ENCODE assay signal across 21 cellular contexts in the genomic region with DNA sequence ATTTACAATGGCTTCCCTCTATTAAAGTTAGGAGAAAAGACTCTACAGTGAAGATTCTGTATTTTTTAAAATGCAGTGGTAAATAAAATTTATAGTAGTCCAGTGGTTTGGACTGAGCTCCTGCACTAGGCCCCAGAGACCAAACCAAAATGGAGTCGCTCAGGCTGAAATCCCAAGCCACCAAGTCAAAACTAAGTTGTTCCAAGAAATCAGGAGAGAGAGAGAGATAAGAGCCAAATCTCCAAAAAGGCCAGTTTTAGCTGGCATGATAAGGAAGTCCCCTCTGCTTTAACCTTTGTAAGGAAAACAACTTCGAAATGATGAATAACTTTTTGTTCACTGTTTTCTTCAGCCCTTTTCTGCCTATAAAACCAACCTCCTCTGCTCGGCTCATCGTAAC.
A peak's percentile ranks its signal among the peaks of the same experiment; 100 is the strongest.
DNase-seq lines count a peak whose midpoint lies in the region; ATAC-seq and TF ChIP-seq lines count a peak whose summit lies in the region.
"Had no signal": no experiment of that assay in that cellular context is flagged by ENCODE, and none has a peak within 500 bp of the region (broad histone marks: within the 10 kb centered on the region; RNA-seq: fewer than 3 reads in every experiment).

No MANE protein-coding gene starts in this region.

- DNase-seq in activated CD8-positive, alpha-beta T cell treated with anti-CD3 and anti-CD28 coated beads for 36 hours: no peak
- DNase-seq in activated CD8-positive, alpha-beta T cell treated with anti-CD3 and anti-CD28 coated beads, Interleukin-2, amount 10 ng/mL, durations not matched to agents 7 days and 5 days: no peak
- no peak for DNase-seq in colonic mucosa
- no peak for DNase-seq in natural killer cell treated with Interleukin-12 subunit alpha and Interleukin-12 subunit beta and Interleukin-15 and Interleukin-18, amount 100 ng/mL, for 72 hours (ENCODE audit: low spot score)
- DNase-seq in NCI-H1092 treated with DMSO at 0.1 percent for 48 hours (lab: John Stamatoyannopoulos, UW): no peak
- DNase-seq in NCI-H1930 (lab: John Stamatoyannopoulos, UW): no peak
- DNase-seq: activated gamma-delta T cell treated with Interleukin-2 at 50 U/mL for 16 hours; brain microvascular endothelial cell; dermis blood vessel endothelial cell; hypothalamus; MV-4-11; naive B cell; NCI-H2081 treated with DMSO at 0.1 percent for 48 hours; NCI-H526; stimulated activated naive B cell treated with anti-CD40 and anti-IgM and Interleukin-4, amounts not matched to agents 10 μg/mL and 1 μg/mL and 100 μg/mL, for 72 hours had no signal

- no peaks in the 10 kb centered on the region for H3F3A ChIP-seq in OCI-LY1 (ENCODE audit: insufficient read depth, low read length)

- no peaks in the 10 kb centered on the region for H3K9me2 ChIP-seq in OCI-LY1 (ENCODE audit: low read depth, low read length)

- H3K27me3 ChIP-seq in OCI-LY1 (ENCODE audit: insufficient read depth, low read length) (no peaks in the 10 kb centered on the region), colonic mucosa (no peaks in the 10 kb centered on the region)
- H3K27me3 ChIP-seq: brain microvascular endothelial cell had no signal

- no peaks in the 10 kb centered on the region for H4K20me1 ChIP-seq in OCI-LY1 (ENCODE audit: insufficient read depth, low read length)

- H3K27ac ChIP-seq in OCI-LY1 (ENCODE audit: low read depth, low read length, poor library complexity, severe bottlenecking): peak overlapping the region; percentile 30
- peak overlapping the region; percentile 62 for H3K27ac ChIP-seq in colonic mucosa
- peak overlapping the region in 16 of 21 experiments; percentile 20 to 84 (median 63) for H3K27ac ChIP-seq in skin epidermis
- H3K27ac ChIP-seq: brain microvascular endothelial cell had no signal

- POLR2A ChIA-PET in activated CD8-positive, alpha-beta T cell treated with anti-CD3 and anti-CD28 coated beads for 36 hours (lab: Charles Lee): interaction anchor here (1.0 to 1.4 kb wide), 3 partner anchors 9 to 42 kb away, joined by 3 to 7 read pairs (median 4); no protein-coding TSS in a partner anchor
- POLR2A ChIA-PET in activated CD8-positive, alpha-beta T cell treated with anti-CD3 and anti-CD28 coated beads, Interleukin-2, amount 10 ng/mL, durations not matched to agents 7 days and 5 days (lab: Charles Lee): interaction anchor here (1.0 kb wide), 2 partner anchors 10 to 41 kb away, joined by 3 read pairs; no protein-coding TSS in a partner anchor

- H3K4me1 ChIP-seq in OCI-LY1 (ENCODE audit: insufficient read depth, low read length, severe bottlenecking) (peaks cover 63% of the 10 kb centered on the region), colonic mucosa (peaks cover 21% of the 10 kb centered on the region)

- peak overlapping the region; percentile 38 for H3K27ac Mint-ChIP-seq in activated CD8-positive, alpha-beta T cell treated with anti-CD3 and anti-CD28 coated beads for 36 hours
- H3K27ac Mint-ChIP-seq in activated CD8-positive, alpha-beta T cell treated with anti-CD3 and anti-CD28 coated beads, Interleukin-2, amount 10 ng/mL, durations not matched to agents 7 days and 5 days: no peak overlapping the region
- H3K27ac Mint-ChIP-seq in natural killer cell treated with Interleukin-12 subunit alpha and Interleukin-12 subunit beta and Interleukin-15 and Interleukin-18, amount 100 ng/mL, for 72 hours: peak overlapping the region in 1 of 2 donors; percentile 88

- H3K9me3 ChIP-seq in OCI-LY1 (ENCODE audit: low read length) (peaks cover 5% of the 10 kb centered on the region; the same call in 1 of the 2 replicates), colonic mucosa (no peaks in the 10 kb centered on the region)
- H3K9me3 ChIP-seq: prostate gland had no signal

- no peak overlapping the region for H2AFZ ChIP-seq in OCI-LY1 (ENCODE audit: low read length)
- H2AFZ ChIP-seq: GM23338 had no signal

- CTCF ChIA-PET in activated CD8-positive, alpha-beta T cell treated with anti-CD3 and anti-CD28 coated beads for 36 hours (lab: Charles Lee): interaction anchor here (1.0 to 6.5 kb wide), 4 partner anchors 10 to 70 kb away, joined by 3 to 69 read pairs (median 5); no protein-coding TSS in a partner anchor
- CTCF ChIA-PET in activated CD8-positive, alpha-beta T cell treated with anti-CD3 and anti-CD28 coated beads, Interleukin-2, amount 10 ng/mL, durations not matched to agents 7 days and 5 days (lab: Charles Lee): interaction anchor here (0.9 to 6.5 kb wide), 6 partner anchors 8 to 103 kb away, joined by 3 to 46 read pairs (median 5); no protein-coding TSS in a partner anchor

- peaks cover 88% of the 10 kb centered on the region for H3K79me2 ChIP-seq in OCI-LY1 (ENCODE audit: insufficient read depth, low read length)

- peaks cover 63% of the 10 kb centered on the region for H3K36me3 ChIP-seq in OCI-LY1 (ENCODE audit: insufficient read depth, low read length)
- H3K36me3 ChIP-seq in colonic mucosa: no peaks in the 10 kb centered on the region
- H3K36me3 ChIP-seq: brain microvascular endothelial cell, prostate gland had no signal

- intact Hi-C loops in activated CD8-positive, alpha-beta T cell treated with anti-CD3 and anti-CD28 coated beads for 36 hours (cut with micrococcal nuclease): loop anchor here (5.0 kb wide), 1 partner anchor 32 kb away; no protein-coding TSS in a partner anchor
- intact Hi-C loops in colonic mucosa (cut with DNase I): no loop called here

- H3K4me3 Mint-ChIP-seq in activated CD8-positive, alpha-beta T cell treated with anti-CD3 and anti-CD28 coated beads for 36 hours: no peak overlapping the region
- H3K4me3 Mint-ChIP-seq in activated CD8-positive, alpha-beta T cell treated with anti-CD3 and anti-CD28 coated beads, Interleukin-2, amount 10 ng/mL, durations not matched to agents 7 days and 5 days: no peak overlapping the region
- no peak overlapping the region for H3K4me3 Mint-ChIP-seq in natural killer cell treated with Interleukin-12 subunit alpha and Interleukin-12 subunit beta and Interleukin-15 and Interleukin-18, amount 100 ng/mL, for 72 hours
- H3K4me3 Mint-ChIP-seq: GM23338; stimulated activated naive B cell treated with anti-CD40 and anti-IgM and Interleukin-4, amounts not matched to agents 10 μg/mL and 1 μg/mL and 100 μg/mL, for 72 hours had no signal

- no peaks in the 10 kb centered on the region for H3K27me3 Mint-ChIP-seq in activated CD8-positive, alpha-beta T cell treated with anti-CD3 and anti-CD28 coated beads for 36 hours
- no peaks in the 10 kb centered on the region for H3K27me3 Mint-ChIP-seq in activated CD8-positive, alpha-beta T cell treated with anti-CD3 and anti-CD28 coated beads, Interleukin-2, amount 10 ng/mL, durations not matched to agents 7 days and 5 days (ENCODE audit: low read depth)
- H3K27me3 Mint-ChIP-seq in natural killer cell treated with Interleukin-12 subunit alpha and Interleukin-12 subunit beta and Interleukin-15 and Interleukin-18, amount 100 ng/mL, for 72 hours: no peaks in the 10 kb centered on the region
- H3K27me3 Mint-ChIP-seq: IgD-negative memory B cell; naive B cell; stimulated activated naive B cell treated with anti-CD40 and anti-IgM and Interleukin-4, amounts not matched to agents 10 μg/mL and 1 μg/mL and 100 μg/mL, for 72 hours had no signal

- H3K4me3 ChIP-seq in OCI-LY1 (ENCODE audit: low read depth, low read length, poor library complexity, severe bottlenecking) (no peak overlapping the region), colonic mucosa (no peak overlapping the region), skin epidermis (no peak overlapping the region)
- H3K4me3 ChIP-seq: A549, GM23338, prostate gland had no signal

- peaks cover 45% of the 10 kb centered on the region for H3K36me3 Mint-ChIP-seq in activated CD8-positive, alpha-beta T cell treated with anti-CD3 and anti-CD28 coated beads for 36 hours (ENCODE audit: low read depth)
- H3K36me3 Mint-ChIP-seq in activated CD8-positive, alpha-beta T cell treated with anti-CD3 and anti-CD28 coated beads, Interleukin-2, amount 10 ng/mL, durations not matched to agents 7 days and 5 days (ENCODE audit: low read depth): peaks cover 22% of the 10 kb centered on the region
- peaks cover 8% of the 10 kb centered on the region for H3K36me3 Mint-ChIP-seq in natural killer cell treated with Interleukin-12 subunit alpha and Interleukin-12 subunit beta and Interleukin-15 and Interleukin-18, amount 100 ng/mL, for 72 hours
- H3K36me3 Mint-ChIP-seq: IgD-negative memory B cell had no signal

- H3K9me3 Mint-ChIP-seq in activated CD8-positive, alpha-beta T cell treated with anti-CD3 and anti-CD28 coated beads for 36 hours: peaks cover 14% of the 10 kb centered on the region
- H3K9me3 Mint-ChIP-seq in activated CD8-positive, alpha-beta T cell treated with anti-CD3 and anti-CD28 coated beads, Interleukin-2, amount 10 ng/mL, durations not matched to agents 7 days and 5 days (ENCODE audit: insufficient read depth): peaks cover 16% of the 10 kb centered on the region
- H3K9me3 Mint-ChIP-seq in natural killer cell treated with Interleukin-12 subunit alpha and Interleukin-12 subunit beta and Interleukin-15 and Interleukin-18, amount 100 ng/mL, for 72 hours: no peaks in the 10 kb centered on the region
- H3K9me3 Mint-ChIP-seq: IgD-negative memory B cell; naive B cell; stimulated activated naive B cell treated with anti-CD40 and anti-IgM and Interleukin-4, amounts not matched to agents 10 μg/mL and 1 μg/mL and 100 μg/mL, for 72 hours had no signal

- TF ChIP-seq CTCF in activated CD8-positive, alpha-beta T cell treated with anti-CD3 and anti-CD28 coated beads for 36 hours (IDR thresholded peaks at IDR 0.05): no peak
- TF ChIP-seq CTCF in OCI-LY1 (IDR thresholded peaks at IDR 0.05; ENCODE audit: low read length) (no peak), colonic mucosa (IDR thresholded peaks at IDR 0.05) (no peak)

- no peak for ATAC-seq in activated CD8-positive, alpha-beta T cell treated with anti-CD3 and anti-CD28 coated beads for 36 hours
- no peak for ATAC-seq in activated CD8-positive, alpha-beta T cell treated with anti-CD3 and anti-CD28 coated beads, Interleukin-2, amount 10 ng/mL, durations not matched to agents 7 days and 5 days
- no peak for ATAC-seq in natural killer cell treated with Interleukin-12 subunit alpha and Interleukin-12 subunit beta and Interleukin-15 and Interleukin-18, amount 100 ng/mL, for 72 hours
- ATAC-seq: A549; stimulated activated naive B cell treated with anti-CD40 and anti-IgM and Interleukin-4, amounts not matched to agents 10 μg/mL and 1 μg/mL and 100 μg/mL, for 72 hours had no signal

- no peak overlapping the region for H3K9ac ChIP-seq in OCI-LY1 (ENCODE audit: low read length)
- peak overlapping the region in 1 of 2 donors; percentile 49 for H3K9ac ChIP-seq in colonic mucosa (ENCODE audit: low read depth in 2 of 2, low read length in 2 of 2)

- H3K4me1 Mint-ChIP-seq in activated CD8-positive, alpha-beta T cell treated with anti-CD3 and anti-CD28 coated beads for 36 hours (ENCODE audit: low read depth): peaks cover 72% of the 10 kb centered on the region
- H3K4me1 Mint-ChIP-seq in activated CD8-positive, alpha-beta T cell treated with anti-CD3 and anti-CD28 coated beads, Interleukin-2, amount 10 ng/mL, durations not matched to agents 7 days and 5 days (ENCODE audit: low read depth): peaks cover 36% of the 10 kb centered on the region
- peaks cover 49 to 53% of the 10 kb centered on the region in 2 donors for H3K4me1 Mint-ChIP-seq in natural killer cell treated with Interleukin-12 subunit alpha and Interleukin-12 subunit beta and Interleukin-15 and Interleukin-18, amount 100 ng/mL, for 72 hours (ENCODE audit: low read depth in 2 of 2)

- H3K4me2 ChIP-seq in OCI-LY1 (ENCODE audit: low read length): no peak overlapping the region
- H3K4me2 ChIP-seq: A549, GM23338 had no signal
